19 cellular contexts compared by ENCODE assay signal in the genomic region with DNA sequence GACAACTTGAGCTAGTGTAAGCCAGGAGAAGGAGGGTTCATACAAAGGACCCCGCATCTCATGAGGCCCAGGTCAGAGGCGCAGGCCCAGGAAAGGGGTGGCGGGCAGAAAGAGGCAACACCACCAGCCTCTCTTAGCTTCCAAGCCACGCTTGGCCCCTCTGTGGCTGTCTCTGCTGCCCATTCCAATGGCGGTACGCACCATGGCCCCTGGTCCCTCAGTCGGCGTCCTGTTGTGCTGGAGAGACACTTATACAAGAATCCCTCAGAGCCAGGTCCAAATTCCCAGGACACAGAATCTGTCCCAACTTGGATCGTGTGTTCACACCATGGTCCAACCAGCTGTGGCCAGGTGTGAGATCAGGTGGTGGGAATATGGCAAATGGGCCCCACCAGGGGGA.
"Had no signal": no experiment of that assay in that cellular context is flagged by ENCODE, and none has a peak within 500 bp of the region (broad histone marks: within the 10 kb centered on the region; RNA-seq: fewer than 3 reads in every experiment).

No MANE protein-coding gene starts in this region.

- H3K36me3 ChIP-seq: pancreas, stomach, thoracic aorta, transverse colon had no signal

- H3K4me3 Mint-ChIP-seq: naive thymus-derived CD8-positive, alpha-beta T cell had no signal

- H3K27ac ChIP-seq: foreskin keratinocyte, pancreas, stomach, thoracic aorta, transverse colon had no signal

- DNase-seq: erythroblast; foreskin keratinocyte; kidney; left cardiac atrium; left ventricle myocardium superior; mesendoderm; mucosa of descending colon; naive thymus-derived CD8-positive, alpha-beta T cell; pancreas; right cardiac atrium; small intestine; stimulated activated CD4-positive, alpha-beta T cell treated with anti-CD3 and anti-CD28 coated beads, Interleukin-12 subunit alpha, Interleukin-12 subunit beta, amount 100 ng/mL, for 4 hours; stimulated activated naive CD4-positive, alpha-beta T cell; stomach; substantia nigra; transverse colon had no signal

- H3K4me1 ChIP-seq: foreskin keratinocyte, pancreas, transverse colon had no signal

- H3K4me3 ChIP-seq: lung, mucosa of descending colon, pancreas, stomach, thoracic aorta, transverse colon had no signal

- H3K9me3 Mint-ChIP-seq: naive thymus-derived CD8-positive, alpha-beta T cell had no signal

- H3K27ac Mint-ChIP-seq: naive thymus-derived CD8-positive, alpha-beta T cell; progenitor cell of endocrine pancreas had no signal

- H3K27me3 ChIP-seq: pancreas, stomach, transverse colon had no signal

- H3K9me3 ChIP-seq: mucosa of descending colon, pancreas, stomach, thoracic aorta, transverse colon had no signal

- H3K36me3 Mint-ChIP-seq: naive thymus-derived CD8-positive, alpha-beta T cell had no signal
